ENCODE assay signal across 1 cellular context in genomic region chr17:42050360-42051012, GRCh38.
TF ChIP-seq lines count a peak whose summit lies in the region.

C17orf113 (minus strand) TSS chr17:42050601; CDS start chr17:42043376, 7,225 bp downstream.

TF ChIP-seq in HepG2, 621 proteins besides CTCF, POLR2A, EP300 and RAD21 (continued from another document and continues in another):
- TF ChIP-seq SAP130 (CRISPR knock-in tag; IDR thresholded peaks at IDR 0.05; ENCODE audit: low read depth) (peak; percentile 32; the same call in 1 of the 2 replicates), KDM5B (CRISPR knock-in tag; IDR thresholded peaks at IDR 0.05; ENCODE audit: borderline replicate concordance) (peak; percentile 42; the same call in 1 of the 2 replicates), CCDC6 (CRISPR knock-in tag; IDR thresholded peaks at IDR 0.05) (0 out of 2 replicates have a peak, but pooled peaks have one; percentile 21), ZNF644 (CRISPR knock-in tag; IDR thresholded peaks at IDR 0.05; ENCODE audit: low read depth) (peak; percentile 72; the same call in 1 of the 2 replicates), SP1 (IDR thresholded peaks at IDR 0.05) (no peak), SP1 (CRISPR knock-in tag; IDR thresholded peaks at IDR 0.05) (peak; percentile 37; the same call in 1 of the 2 replicates), ZNF615 (CRISPR knock-in tag; IDR thresholded peaks at IDR 0.05; ENCODE audit: borderline replicate concordance) (no peak), YY1 (IDR thresholded peaks at IDR 0.05; ENCODE audit: insufficient read depth, insufficient replicate concordance, low read depth, low read length) (peak; percentile 94), GATAD1 (CRISPR knock-in tag; IDR thresholded peaks at IDR 0.05) (peak; percentile 77), TBX2 (CRISPR knock-in tag; IDR thresholded peaks at IDR 0.05; ENCODE audit: borderline replicate concordance) (peak; percentile 68), ZNF274 (CRISPR knock-in tag; IDR thresholded peaks at IDR 0.05) (0 out of 2 replicates have a peak, but pooled peaks have one; percentile 31), SNAPC4 (CRISPR knock-in tag; IDR thresholded peaks at IDR 0.05) (no peak), ZNF318 (CRISPR knock-in tag; IDR thresholded peaks at IDR 0.05) (no peak), MXD4 (CRISPR knock-in tag; IDR thresholded peaks at IDR 0.05) (peak; percentile 64), FOXJ3 (CRISPR knock-in tag; IDR thresholded peaks at IDR 0.05; ENCODE audit: borderline replicate concordance) (no peak), BCL6 (CRISPR knock-in tag; IDR thresholded peaks at IDR 0.05) (peak; percentile 20; the same call in 1 of the 2 replicates), GMEB1 (CRISPR knock-in tag; IDR thresholded peaks at IDR 0.05; ENCODE audit: borderline replicate concordance) (peak; percentile 28; the same call in 1 of the 2 replicates), KAT7 (CRISPR knock-in tag; IDR thresholded peaks at IDR 0.05; ENCODE audit: borderline replicate concordance) (0 out of 2 replicates have a peak, but pooled peaks have one; percentile 58), RFXAP (CRISPR knock-in tag; IDR thresholded peaks at IDR 0.05; ENCODE audit: borderline replicate concordance) (no peak), DMAP1 (CRISPR knock-in tag; IDR thresholded peaks at IDR 0.05) (peak; percentile 50; the same call in 1 of the 2 replicates), ZNF768 (CRISPR knock-in tag; IDR thresholded peaks at IDR 0.05) (peak; percentile 63; the same call in 1 of the 2 replicates), ZNF766 (CRISPR knock-in tag; IDR thresholded peaks at IDR 0.05; ENCODE audit: borderline replicate concordance) (0 out of 2 replicates have a peak, but pooled peaks have one; percentile 45), ZSCAN9 (CRISPR knock-in tag; IDR thresholded peaks at IDR 0.05; ENCODE audit: borderline replicate concordance) (0 out of 2 replicates have a peak, but pooled peaks have one; percentile 15), ZNF691 (CRISPR knock-in tag; IDR thresholded peaks at IDR 0.05; ENCODE audit: borderline replicate concordance, low read depth) (peak; percentile 57; the same call in 1 of the 2 replicates), ZNF431 (CRISPR knock-in tag; IDR thresholded peaks at IDR 0.05; ENCODE audit: borderline replicate concordance, low read depth) (no peak), THAP11 (CRISPR knock-in tag; IDR thresholded peaks at IDR 0.05) (peak; percentile 73), STAG1 (CRISPR knock-in tag; IDR thresholded peaks at IDR 0.05) (peak; percentile 65), MIER3 (CRISPR knock-in tag; IDR thresholded peaks at IDR 0.05; ENCODE audit: borderline replicate concordance) (no peak), EEA1 (CRISPR knock-in tag; IDR thresholded peaks at IDR 0.05; ENCODE audit: borderline replicate concordance) (0 out of 2 replicates have a peak, but pooled peaks have one; percentile 55), GLMP (CRISPR knock-in tag; IDR thresholded peaks at IDR 0.05; ENCODE audit: borderline replicate concordance) (no peak), SNAI1 (CRISPR knock-in tag; IDR thresholded peaks at IDR 0.05; ENCODE audit: borderline replicate concordance) (no peak), MAZ (IDR thresholded peaks at IDR 0.05; ENCODE audit: borderline replicate concordance, low read depth, low read length) (no peak), MAZ (CRISPR knock-in tag; IDR thresholded peaks at IDR 0.05; ENCODE audit: low read depth) (peak; percentile 76; the same call in 1 of the 2 replicates), ZBTB44 (CRISPR knock-in tag; IDR thresholded peaks at IDR 0.05) (0 out of 2 replicates have a peak, but pooled peaks have one; percentile 7), JUN (CRISPR knock-in tag; IDR thresholded peaks at IDR 0.05) (no peak), EED (CRISPR knock-in tag; IDR thresholded peaks at IDR 0.05) (peak; percentile 21; the same call in 1 of the 2 replicates), KDM4B (CRISPR knock-in tag; IDR thresholded peaks at IDR 0.05) (peak; percentile 59; the same call in 1 of the 2 replicates), MAX (IDR thresholded peaks at IDR 0.05) (peak; percentile 64), GFI1 (CRISPR knock-in tag; IDR thresholded peaks at IDR 0.05; ENCODE audit: borderline replicate concordance) (no peak; the same call in 1 of the 2 replicates), RXRB (CRISPR knock-in tag; IDR thresholded peaks at IDR 0.05; ENCODE audit: borderline replicate concordance) (0 out of 2 replicates have a peak, but pooled peaks have one; percentile 17), ZNF572 (CRISPR knock-in tag; IDR thresholded peaks at IDR 0.05) (no peak), MIXL1 (CRISPR knock-in tag; IDR thresholded peaks at IDR 0.05) (0 out of 2 replicates have a peak, but pooled peaks have one; percentile 10), ZNF788 (CRISPR knock-in tag; IDR thresholded peaks at IDR 0.05; ENCODE audit: borderline replicate concordance) (peak; percentile 54)
